In the genomic region with DNA sequence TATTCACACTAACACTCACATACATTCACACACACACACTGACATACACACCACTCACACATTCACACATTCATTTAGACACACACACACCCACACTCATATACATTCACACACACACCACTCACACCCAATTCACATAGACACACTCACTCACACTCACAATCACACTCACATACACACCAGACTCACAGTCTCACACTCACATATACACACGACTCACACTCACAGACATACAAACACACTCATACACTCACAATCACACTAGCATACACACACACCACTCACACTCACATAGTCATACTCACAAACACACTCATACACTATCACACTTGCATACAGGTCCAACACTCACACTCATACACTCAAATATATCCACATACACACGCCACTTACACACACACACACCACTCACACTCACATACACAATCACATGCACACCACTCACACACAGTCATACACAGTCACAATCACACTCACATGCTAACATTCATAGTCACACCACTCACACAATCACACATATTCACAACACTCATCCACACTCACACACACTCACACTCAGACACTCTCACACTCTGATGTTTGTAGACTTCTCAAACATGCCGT, we compare ENCODE assay signal across 1 cellular context.
TF ChIP-seq lines count a peak whose summit lies in the region.

No MANE protein-coding gene starts in this region.

TF ChIP-seq in HEK293, 187 proteins besides CTCF, POLR2A, EP300 and RAD21 (continued from another document):
- TF ChIP-seq, protein P1, sequence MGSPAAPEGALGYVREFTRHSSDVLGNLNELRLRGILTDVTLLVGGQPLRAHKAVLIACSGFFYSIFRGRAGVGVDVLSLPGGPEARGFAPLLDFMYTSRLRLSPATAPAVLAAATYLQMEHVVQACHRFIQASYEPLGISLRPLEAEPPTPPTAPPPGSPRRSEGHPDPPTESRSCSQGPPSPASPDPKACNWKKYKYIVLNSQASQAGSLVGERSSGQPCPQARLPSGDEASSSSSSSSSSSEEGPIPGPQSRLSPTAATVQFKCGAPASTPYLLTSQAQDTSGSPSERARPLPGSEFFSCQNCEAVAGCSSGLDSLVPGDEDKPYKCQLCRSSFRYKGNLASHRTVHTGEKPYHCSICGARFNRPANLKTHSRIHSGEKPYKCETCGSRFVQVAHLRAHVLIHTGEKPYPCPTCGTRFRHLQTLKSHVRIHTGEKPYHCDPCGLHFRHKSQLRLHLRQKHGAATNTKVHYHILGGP (tag by site-specific recombination; IDR thresholded peaks at IDR 0.05): no peak
- TF ChIP-seq ZNF521 (tag by site-specific recombination; IDR thresholded peaks at IDR 0.05): peak; percentile 17; the same call in 1 of the 2 replicates
- no peak for TF ChIP-seq GLIS1 (tag by site-specific recombination; IDR thresholded peaks at IDR 0.05)
- TF ChIP-seq, protein P2, sequence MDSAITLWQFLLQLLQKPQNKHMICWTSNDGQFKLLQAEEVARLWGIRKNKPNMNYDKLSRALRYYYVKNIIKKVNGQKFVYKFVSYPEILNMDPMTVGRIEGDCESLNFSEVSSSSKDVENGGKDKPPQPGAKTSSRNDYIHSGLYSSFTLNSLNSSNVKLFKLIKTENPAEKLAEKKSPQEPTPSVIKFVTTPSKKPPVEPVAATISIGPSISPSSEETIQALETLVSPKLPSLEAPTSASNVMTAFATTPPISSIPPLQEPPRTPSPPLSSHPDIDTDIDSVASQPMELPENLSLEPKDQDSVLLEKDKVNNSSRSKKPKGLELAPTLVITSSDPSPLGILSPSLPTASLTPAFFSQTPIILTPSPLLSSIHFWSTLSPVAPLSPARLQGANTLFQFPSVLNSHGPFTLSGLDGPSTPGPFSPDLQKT (IDR thresholded peaks at IDR 0.05; ENCODE audit: borderline replicate concordance, low read depth, low read length): no peak
- TF ChIP-seq SP7 (tag by site-specific recombination; IDR thresholded peaks at IDR 0.05): no peak
- no peak for TF ChIP-seq ZNF48 (tag by site-specific recombination; IDR thresholded peaks at IDR 0.05)
- TF ChIP-seq ZNF354C (tag by site-specific recombination; IDR thresholded peaks at IDR 0.05; ENCODE audit: borderline replicate concordance, low read depth): no peak
- TF ChIP-seq ZNF776 (tag by site-specific recombination; IDR thresholded peaks at IDR 0.05; ENCODE audit: borderline replicate concordance): peak; percentile 12; the same call in 1 of the 2 replicates
- no peak for TF ChIP-seq ZNF391 (tag by site-specific recombination; IDR thresholded peaks at IDR 0.05; ENCODE audit: borderline replicate concordance, low read depth)
- no peak for TF ChIP-seq ZNF600 (tag by site-specific recombination; IDR thresholded peaks at IDR 0.05)
